Comparison of ENCODE assay signal across 7 cellular contexts in genomic region chr16:21663889-21664647, GRCh38. TPM values are rescaled to one million over a fixed set of nuclear protein-coding genes. Genes with fewer than 3 reads are reported as not detected.
DNase-seq lines count a peak whose midpoint lies in the region; ATAC-seq and TF ChIP-seq lines count a peak whose summit lies in the region.

Gene OTOA (plus strand): TSS chr16:21663968. CDS start chr16:21678515, 14,547 bp downstream.

- CTCF ChIA-PET in IMR-90 (lab: Yijun Ruan, JAX): no interaction called here
- CTCF ChIA-PET in activated CD8-positive, alpha-beta memory T cell treated with anti-CD3 and anti-CD28 coated beads, Interleukin-2, amount 10 ng/mL, durations not matched to agents 7 days and 5 days (lab: Charles Lee): interaction anchor here (0.9 to 1.3 kb wide), 2 partner anchors 45 to 47 kb away, joined by 3 to 5 read pairs; no protein-coding TSS in a partner anchor

- H2AFZ ChIP-seq in IMR-90 (replicated peaks; ENCODE audit: low read length, poor library complexity): peak within 1 kb of the TSS; percentile 67

- H4K8ac ChIP-seq in IMR-90 (ENCODE audit: low read depth in 2 of 2, low read length in 2 of 2): no peak within 1 kb of the TSS

- DNase-seq in IMR-90 (no peak), heart right ventricle (no peak), NCI-H2081 treated with DMSO at 0.1 percent for 48 hours (lab: John Stamatoyannopoulos, UW) (no peak), SK-N-DZ (ENCODE audit: low spot score) (no peak), NCI-H2081 (lab: John Stamatoyannopoulos, UW) (no peak)
- DNase-seq in activated CD8-positive, alpha-beta memory T cell treated with anti-CD3 and anti-CD28 coated beads, Interleukin-2, amount 10 ng/mL, durations not matched to agents 7 days and 5 days: no peak
- DNase-seq in stimulated activated CD8-positive, alpha-beta memory T cell treated with anti-CD3 and anti-CD28 coated beads, Interleukin-4, amount 100 ng/mL, for 48 hours: peak; percentile 46

- no peak within 1 kb of the TSS for H3K4ac ChIP-seq in IMR-90 (ENCODE audit: low read depth, low read length)

- POLR2A ChIA-PET in IMR-90 (lab: Charles Lee; ENCODE audit: unreplicated experiment): no interaction called here

- dilution Hi-C loops in IMR-90 (cut with HindIII; ENCODE audit: low sequenced_read_pairs, unreplicated experiment): no loop called here

- H3K27me3 ChIP-seq in IMR-90 (ENCODE audit: control insufficient read depth, insufficient read depth, low read length) (peaks cover 15% of the 10 kb centered on the region), heart right ventricle (peaks cover 0 to 30% (median 19%) of the 10 kb centered on the region in 7 donors)

- H3K36me3 Mint-ChIP-seq in activated CD8-positive, alpha-beta memory T cell treated with anti-CD3 and anti-CD28 coated beads, Interleukin-2, amount 10 ng/mL, durations not matched to agents 7 days and 5 days: peaks cover 1% of the 10 kb centered on the region

- no peaks in the 10 kb centered on the region for H3K79me1 ChIP-seq in IMR-90 (ENCODE audit: low read depth in 1 of 2, low read length in 2 of 2)

- no peak within 1 kb of the TSS for H4K91ac ChIP-seq in IMR-90 (ENCODE audit: insufficient read depth, low read depth, low read length)

- peaks cover 23% of the 10 kb centered on the region for H3K27me3 Mint-ChIP-seq in activated CD8-positive, alpha-beta memory T cell treated with anti-CD3 and anti-CD28 coated beads, Interleukin-2, amount 10 ng/mL, durations not matched to agents 7 days and 5 days

- H3K27ac ChIP-seq in IMR-90 (ENCODE audit: insufficient read depth, low read length) (no peak within 1 kb of the TSS), heart right ventricle (no peak within 1 kb of the TSS)

- no peaks in the 10 kb centered on the region for H3K9me3 Mint-ChIP-seq in activated CD8-positive, alpha-beta memory T cell treated with anti-CD3 and anti-CD28 coated beads, Interleukin-2, amount 10 ng/mL, durations not matched to agents 7 days and 5 days (ENCODE audit: low read depth)

- H3K4me3 ChIP-seq in IMR-90 (ENCODE audit: insufficient read depth, low read depth, low read length) (no peak within 1 kb of the TSS), heart right ventricle (peak within 1 kb of the TSS in 9 of 10 donors; percentile 29 to 45 (median 40))

- H3K9ac ChIP-seq in IMR-90 (ENCODE audit: low read depth, low read length): no peak within 1 kb of the TSS

- H3K4me2 ChIP-seq in IMR-90 (ENCODE audit: low read depth, low read length): peak within 1 kb of the TSS; percentile 29; the same call in 1 of the 2 replicates

- H3K4me3 Mint-ChIP-seq in activated CD8-positive, alpha-beta memory T cell treated with anti-CD3 and anti-CD28 coated beads, Interleukin-2, amount 10 ng/mL, durations not matched to agents 7 days and 5 days: peak within 1 kb of the TSS; percentile 28

- H2BK15ac ChIP-seq in IMR-90 (ENCODE audit: low read depth, low read length): no peak within 1 kb of the TSS

- no peak within 1 kb of the TSS for H2BK120ac ChIP-seq in IMR-90 (ENCODE audit: low read depth, low read length)

- H2AK9ac ChIP-seq in IMR-90 (replicated peaks; ENCODE audit: low read depth, low read length, poor library complexity): no peak within 1 kb of the TSS

- in situ Hi-C loops in IMR-90 (cut with MboI; ENCODE audit: low sequenced_read_pairs): no loop called here

- no peak for TF ChIP-seq RAD21 in IMR-90 (IDR thresholded peaks at IDR 0.05; ENCODE audit: low read length)

- no peaks in the 10 kb centered on the region for H3K9me3 ChIP-seq in IMR-90 (ENCODE audit: control insufficient read depth, insufficient read depth, low read length)
- H3K9me3 ChIP-seq in heart right ventricle: no peaks in the 10 kb centered on the region

- no peak within 1 kb of the TSS for H3K14ac ChIP-seq in IMR-90 (replicated peaks; ENCODE audit: low read depth, low read length)

- H3K4me1 ChIP-seq in IMR-90 (ENCODE audit: control insufficient read depth, insufficient read depth, low read length): no peaks in the 10 kb centered on the region
- peaks cover 0 to 13% (median 3%) of the 10 kb centered on the region in 9 donors for H3K4me1 ChIP-seq in heart right ventricle

- H2AK5ac ChIP-seq in IMR-90 (ENCODE audit: low read depth, low read length): no peak within 1 kb of the TSS

- ATAC-seq in IMR-90 (ENCODE audit: low read depth) (peak; percentile 60), heart right ventricle (peak in 4 of 8 donors; percentile 30 to 62 (median 46))
- no peak for ATAC-seq in activated CD8-positive, alpha-beta memory T cell treated with anti-CD3 and anti-CD28 coated beads, Interleukin-2, amount 10 ng/mL, durations not matched to agents 7 days and 5 days

- WGBS in IMR-90 (ENCODE audit: extremely low coverage in 2 of 2, insufficient read length in 1 of 2), 2 experiments: 4% methylated on average over 5 of the region's 45 CpGs; no CpG with 5 or more reads in 1 of the 2 experiments
- 11 to 13% methylated on average over 44 to 45 of the region's 45 CpGs for WGBS in heart right ventricle, 2 donors

- no peak within 1 kb of the TSS for H3K23ac ChIP-seq in IMR-90 (ENCODE audit: low read depth, low read length)

- no peaks in the 10 kb centered on the region for H3K9me1 ChIP-seq in IMR-90 (ENCODE audit: insufficient read depth, low read length)

- H3K27ac Mint-ChIP-seq in activated CD8-positive, alpha-beta memory T cell treated with anti-CD3 and anti-CD28 coated beads, Interleukin-2, amount 10 ng/mL, durations not matched to agents 7 days and 5 days: no peak within 1 kb of the TSS

- no peak for TF ChIP-seq CTCF in IMR-90 (conservative IDR thresholded peaks at IDR 0.05; ENCODE audit: low read depth, low read length)
- TF ChIP-seq CTCF in heart right ventricle (IDR thresholded peaks at IDR 0.05): no peak

- no TSS peak for BruUV-seq in IMR-90 (replicated peaks; lab: Mats Ljungman, UMichigan)

- H4K20me1 ChIP-seq in IMR-90 (ENCODE audit: insufficient read depth, low read length): no peaks in the 10 kb centered on the region

- no peak within 1 kb of the TSS for H4K5ac ChIP-seq in IMR-90 (ENCODE audit: low read depth, low read length)

- H3K4me1 Mint-ChIP-seq in activated CD8-positive, alpha-beta memory T cell treated with anti-CD3 and anti-CD28 coated beads, Interleukin-2, amount 10 ng/mL, durations not matched to agents 7 days and 5 days: peaks cover 14% of the 10 kb centered on the region

- no peak within 1 kb of the TSS for H3K56ac ChIP-seq in IMR-90 (ENCODE audit: extremely low read depth, insufficient read depth, low read length)

- no peaks in the 10 kb centered on the region for H3K36me3 ChIP-seq in IMR-90 (ENCODE audit: control insufficient read depth, insufficient read depth, low read length)
- no peaks in the 10 kb centered on the region for H3K36me3 ChIP-seq in heart right ventricle

- no peak within 1 kb of the TSS for H3K18ac ChIP-seq in IMR-90 (ENCODE audit: low read depth, low read length)

- H2BK5ac ChIP-seq in IMR-90 (ENCODE audit: low read depth, low read length, poor library complexity, severe bottlenecking): no peak within 1 kb of the TSS

- H2BK20ac ChIP-seq in IMR-90 (ENCODE audit: low read depth, low read length): no peak within 1 kb of the TSS

- TF ChIP-seq POLR2A in IMR-90 (IDR thresholded peaks at IDR 0.05; ENCODE audit: low read depth, low read length): no peak

- intact Hi-C loops in IMR-90 (cut with micrococcal nuclease): no loop called here
- intact Hi-C loops in heart right ventricle (cut with DNase I): no loop called here

TF ChIP-seq in IMR-90, 13 proteins besides CTCF, POLR2A, EP300 and RAD21:
- TF ChIP-seq FOS (IDR thresholded peaks at IDR 0.05; ENCODE audit: low read depth, low read length): no peak
TF ChIP-seq in IMR-90: peak in this region for 0.

RNA-seq across cellular contexts. Expression of gene OTOA, which starts in this region (rescaled TPM):
- total RNA-seq in IMR-90 (2012; rRNA removed) (not detected in 2 replicates), heart right ventricle (under 1 TPM in 5 of 10 donors, not detected in 5; 0.06 to 0.21 (median 0.07) TPM)
- polyA plus RNA-seq in IMR-90 (2012; rRNA removed) (0.02 TPM in 1 of 2 replicates, not detected in the other), heart right ventricle (under 1 TPM in 1 of 2 donors, not detected in 1; 0.07 TPM)
- not detected in 2 replicates for polyA plus RNA-seq in IMR-90 (2012; cell fraction: cytosol; rRNA removed)
- polyA plus RNA-seq in IMR-90 (2012; cell fraction: nucleus; rRNA removed; ENCODE audit: low replicate concordance): 0.02 and 0.05 TPM in 2 replicates
- total RNA-seq in activated CD8-positive, alpha-beta memory T cell treated with anti-CD3 and anti-CD28 coated beads, Interleukin-2, amount 10 ng/mL, durations not matched to agents 7 days and 5 days: under 1 TPM; 0.09 to 0.38 TPM
- not detected in 2 replicates for polyA plus RNA-seq in SK-N-DZ (2014; cell fraction: cytosol; rRNA removed)
- polyA plus RNA-seq in SK-N-DZ (2014; cell fraction: nucleus; rRNA removed): 0.37 TPM in 1 of 2 replicates, not detected in the other

Comparison
In these comparisons a context has a peak if more than half of its experiments do, and no peak if none do; other contexts are left out.
1. Peak in ATAC-seq and H3K4me2 ChIP-seq in IMR-90; RNA of the gene not detected or under 1 TPM.